1 cellular context compared by ENCODE assay signal in genomic region chr1:42690477-42691156, GRCh38.
TF ChIP-seq lines count a peak whose summit lies in the region.

No MANE protein-coding gene starts in this region.

TF ChIP-seq in endothelial cell of umbilical vein, 7 proteins besides CTCF, POLR2A, EP300 and RAD21:
- no peak for TF ChIP-seq JUN (IDR thresholded peaks at IDR 0.05; ENCODE audit: borderline replicate concordance, insufficient read depth, insufficient read length, low read depth)
- TF ChIP-seq POLR2AphosphoS5 (IDR thresholded peaks at IDR 0.05; ENCODE audit: insufficient read depth, low read depth, low read length), result no peak
- no peak for TF ChIP-seq EZH2 (IDR thresholded peaks at IDR 0.05; ENCODE audit: borderline replicate concordance, low read depth, low read length, severe bottlenecking)
- TF ChIP-seq GATA2 (IDR thresholded peaks at IDR 0.05; ENCODE audit: insufficient read depth, insufficient read length, low read depth, low read length), result no peak
